8 cellular contexts compared by ENCODE assay signal in the genomic region with DNA sequence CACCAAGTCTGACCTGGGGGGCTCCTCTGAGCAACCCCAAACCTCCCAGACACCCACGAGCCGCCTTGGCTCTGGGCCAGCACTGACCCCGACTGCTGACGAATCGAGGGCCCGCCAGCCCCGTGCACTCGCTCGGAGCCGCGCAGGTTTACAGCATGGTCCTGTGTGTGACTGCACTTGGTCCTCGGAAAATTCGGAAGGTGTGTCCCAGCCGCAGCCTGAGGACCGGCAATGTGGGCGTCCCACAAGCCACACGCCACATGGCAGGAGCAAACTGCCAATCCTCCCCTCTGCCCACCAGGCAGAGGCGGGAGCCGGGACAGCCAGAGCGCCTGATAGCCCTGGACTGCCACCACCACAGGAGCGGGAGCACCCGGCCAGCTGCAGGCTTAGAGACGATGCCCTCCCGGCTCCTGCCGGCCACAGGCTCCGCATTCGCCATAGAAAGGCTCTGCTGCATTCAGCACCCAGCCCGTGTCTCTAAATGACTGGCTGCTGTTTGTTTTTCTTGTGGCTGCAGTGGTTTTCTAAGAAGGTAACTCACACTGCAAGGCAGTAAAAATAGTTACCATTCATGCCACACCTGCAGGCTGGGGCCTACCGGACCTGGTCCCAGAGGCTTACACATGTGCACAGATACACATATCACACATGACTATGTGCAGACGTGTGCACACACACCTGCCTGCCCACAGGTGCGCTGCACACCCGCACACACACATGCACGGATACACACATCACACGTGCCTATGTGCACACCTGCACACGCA.
DNase-seq lines count a peak whose midpoint lies in the region; ATAC-seq, FAIRE-seq and TF ChIP-seq lines count a peak whose summit lies in the region.
"Not testable (repeated sequence)": the region's sequence is repeated elsewhere in the genome, so short reads cannot be mapped to it uniquely, and the experiment has no call there.

No MANE protein-coding gene starts in this region.

- not testable (repeated sequence) for H3K9me3 Mint-ChIP-seq in CD4-positive, alpha-beta T cell

- not testable (repeated sequence) for H3K4me3 Mint-ChIP-seq in CD4-positive, alpha-beta T cell

- H3K4me1 Mint-ChIP-seq in CD4-positive, alpha-beta T cell (ENCODE audit: low read depth) = not testable (repeated sequence)

- not testable (repeated sequence) for H3K36me3 Mint-ChIP-seq in CD4-positive, alpha-beta T cell (ENCODE audit: low read depth)

- H3K4me3 ChIP-seq in kidney (ENCODE audit: low read length in 2 of 2) = not testable (repeated sequence)

- H3K27me3 ChIP-seq in CD4-positive, alpha-beta T cell (ENCODE audit: control insufficient read depth, insufficient read depth, low read length) = not testable (repeated sequence)

- intact Hi-C loops in CD4-positive, alpha-beta T cell (cut with DNase I, micrococcal nuclease); kidney (cut with DNase I): not testable (repeated sequence)

- FAIRE-seq in kidney (lab: Jason Lieb, UNC) = not testable (repeated sequence)

- CTCF ChIA-PET in CD4-positive, alpha-beta T cell (lab: Charles Lee) = not testable (repeated sequence)

- not testable (repeated sequence) for H3K9ac ChIP-seq in kidney (ENCODE audit: low read length in 2 of 2)

- not testable (repeated sequence) for H3K36me3 ChIP-seq in kidney (ENCODE audit: control insufficient read depth in 1 of 2, insufficient read depth in 2 of 2, low read length in 2 of 2)

- H3K27ac ChIP-seq in CD4-positive, alpha-beta T cell (ENCODE audit: low read depth, low read length); kidney (ENCODE audit: low read depth in 2 of 2, low read length in 2 of 2): not testable (repeated sequence)

- not testable (repeated sequence) for TF ChIP-seq CTCF in CD4-positive, alpha-beta T cell (IDR thresholded peaks at IDR 0.05); kidney (IDR thresholded peaks at IDR 0.05; ENCODE audit: borderline replicate concordance, extremely low read depth, insufficient read depth)

- POLR2A ChIA-PET in CD4-positive, alpha-beta T cell (lab: Charles Lee) = not testable (repeated sequence)

- not testable (repeated sequence) for H3K27ac Mint-ChIP-seq in CD4-positive, alpha-beta T cell

- not testable (repeated sequence) for H3K9me3 ChIP-seq in CD4-positive, alpha-beta T cell (ENCODE audit: control insufficient read depth, low read length); kidney (ENCODE audit: control insufficient read depth in 1 of 2, low read length in 2 of 2)

- not testable (repeated sequence) for H3K4me1 ChIP-seq in kidney (ENCODE audit: control insufficient read depth in 1 of 2, insufficient read depth in 1 of 2, low read depth in 1 of 2, low read length in 2 of 2)

- peak in 1 of 10 experiments; percentile 49 for DNase-seq in CD4-positive, alpha-beta T cell
- peak; percentile 17 for DNase-seq in T-helper 9 cell
- peak; percentile 66 for DNase-seq in activated naive CD4-positive, alpha-beta T cell treated with Interleukin-2 at 50 U/mL for 16 hours
- DNase-seq in kidney = peak; percentile 37
- DNase-seq in stimulated activated CD4-positive, alpha-beta T cell treated with anti-CD3 and anti-CD28 coated beads, Interleukin-4, amount 100 ng/mL, for 4 hours = peak; percentile 22 to 24

- peak; percentile 26 for ATAC-seq in CD4-positive, alpha-beta T cell (ENCODE audit: poor library complexity)
- peak; percentile 52 for ATAC-seq in GM19328 (IDR thresholded peaks at IDR 0.05; ENCODE audit: unreplicated experiment)
- ATAC-seq in HG02763 (IDR thresholded peaks at IDR 0.05; ENCODE audit: unreplicated experiment) = peak; percentile 46
- peak; percentile 47 for ATAC-seq in HG03439 (IDR thresholded peaks at IDR 0.05; ENCODE audit: unreplicated experiment)

- not testable (repeated sequence) for H3K27me3 Mint-ChIP-seq in CD4-positive, alpha-beta T cell
